In genomic region chr20:50513169-50514034, GRCh38 we compare ENCODE assay signal across 8 cellular contexts. TPM values are rescaled to one million over a fixed set of nuclear protein-coding genes. Genes with fewer than 3 reads are reported as not detected.
DNase-seq lines count a peak whose midpoint lies in the region; ATAC-seq, FAIRE-seq and TF ChIP-seq lines count a peak whose summit lies in the region.

No MANE protein-coding gene starts in this region.

- TF ChIP-seq CTCF in GM12878 (IDR thresholded peaks at IDR 0.05 in 2 of 3, conservative IDR thresholded peaks at IDR 0.05 in 1 of 3; ENCODE audit: control insufficient read depth in 2 of 3, extremely low read depth in 1 of 3, insufficient read depth in 1 of 3, low read depth in 3 of 3, low read length in 3 of 3) (no peak), vagina (IDR thresholded peaks at IDR 0.05) (no peak), ovary (IDR thresholded peaks at IDR 0.05) (no peak)

- no peaks in the 10 kb centered on the region for H3K36me3 ChIP-seq in GM12878 (ENCODE audit: control insufficient read depth in 2 of 2, insufficient read depth in 2 of 2, low read length in 1 of 2)
- no peaks in the 10 kb centered on the region for H3K36me3 ChIP-seq in vagina
- no peaks in the 10 kb centered on the region for H3K36me3 ChIP-seq in ovary

- H3K4me3 ChIP-seq in GM12878 (peak overlapping the region; percentile 100), vagina (peak overlapping the region in 1 of 2 donors; percentile 7), ovary (no peak overlapping the region)

- in situ Hi-C loops in GM12878 (cut with MboI) = loop anchor here (10.0 to 25.0 kb wide), 2 partner anchors 291 to 826 kb away; no protein-coding TSS in a partner anchor

- peaks cover 30% of the 10 kb centered on the region for H3K36me3 Mint-ChIP-seq in stimulated activated naive CD8-positive, alpha-beta T cell treated with anti-CD3 and anti-CD28 coated beads, Interleukin-15, Interleukin-2, amounts not matched to agents 100 ng/mL and 50 ng/mL, for 24 hours (ENCODE audit: low read depth)

- CTCF ChIA-PET in GM12878 (lab: Yijun Ruan, JAX) = interaction anchor here (1.0 to 10.7 kb wide), 24 partner anchors 8 to 75 kb away, joined by 3 to 116 read pairs (median 6); no protein-coding TSS in a partner anchor

- no peak for ATAC-seq in stimulated activated naive CD8-positive, alpha-beta T cell treated with anti-CD3 and anti-CD28 coated beads, Interleukin-15, Interleukin-2, amounts not matched to agents 100 U/mL and 50 U/mL, for 24 hours
- ATAC-seq in GM12878 (no peak), GM18498 (IDR thresholded peaks at IDR 0.05; ENCODE audit: unreplicated experiment) (no peak)

- peak overlapping the region; percentile 97 for H3K4me3 Mint-ChIP-seq in stimulated activated naive CD8-positive, alpha-beta T cell treated with anti-CD3 and anti-CD28 coated beads, Interleukin-15, Interleukin-2, amounts not matched to agents 100 ng/mL and 50 ng/mL, for 24 hours

- TF ChIP-seq POLR2A in GM12878 (IDR thresholded peaks at IDR 0.05; ENCODE audit: low read depth, low read length) (no peak), vagina (IDR thresholded peaks at IDR 0.05) (no peak), ovary (IDR thresholded peaks at IDR 0.05) (no peak)

- POLR2A ChIA-PET in GM12878 (lab: Charles Lee) = interaction anchor here (0.6 to 6.6 kb wide), 11 partner anchors 10 to 110 kb away, joined by 4 to 56 read pairs (median 21); no protein-coding TSS in a partner anchor

- BruUV-seq in GM12878 (replicated peaks; lab: Mats Ljungman, UMichigan) = no TSS peak

- TF ChIP-seq EP300 in GM12878 (IDR thresholded peaks at IDR 0.05; ENCODE audit: borderline replicate concordance in 1 of 2, control insufficient read depth in 1 of 2, low read depth in 2 of 2, low read length in 2 of 2) (no peak), ovary (IDR thresholded peaks at IDR 0.05) (no peak)

- peak overlapping the region; percentile 63 for H3K4me2 ChIP-seq in GM12878 (ENCODE audit: control insufficient read depth, insufficient read depth)

- peaks cover 82% of the 10 kb centered on the region for H3K79me2 ChIP-seq in GM12878 (ENCODE audit: control insufficient read depth, insufficient read depth, low read length)

- RAD21 ChIA-PET in GM12878 (lab: Charles Lee; ENCODE audit: unreplicated experiment) = interaction anchor here (0.7 to 12.9 kb wide), 18 partner anchors 9 to 442 kb away, joined by 3 to 167 read pairs (median 6); no protein-coding TSS in a partner anchor

- peak overlapping the region; percentile 97 for H3K27ac Mint-ChIP-seq in stimulated activated naive CD8-positive, alpha-beta T cell treated with anti-CD3 and anti-CD28 coated beads, Interleukin-15, Interleukin-2, amounts not matched to agents 100 ng/mL and 50 ng/mL, for 24 hours

- WGBS in GM12878 (ENCODE audit: insufficient coverage, insufficient replicate concordance, low lambda C conversion rate, missing lambda C conversion rate) = 3% methylated on average over 5 of the region's 5 CpGs
- WGBS in ovary, 3 donors = 43 to 51% (median 46%) methylated on average over 5 of the region's 5 CpGs

- intact Hi-C loops in GM12878 (cut with micrococcal nuclease; ENCODE audit: unreplicated experiment) = loop anchor here (2.0 kb wide), 1 partner anchor 35 kb away; no protein-coding TSS in a partner anchor
- intact Hi-C loops in vagina (cut with DNase I) = no loop called here
- intact Hi-C loops in ovary (cut with DNase I) = loop anchor here in 1 of 4 donors (10.0 kb wide), 1 partner anchor 61 kb away; no protein-coding TSS in a partner anchor

- SMC1A ChIA-PET in GM12878 (lab: Charles Lee; ENCODE audit: uncharacterized antibody, unreplicated experiment) = interaction anchor here (0.9 to 95.1 kb wide), 4 partner anchors 4 to 828 kb away, joined by 3 to 2799 read pairs (median 1402); partner anchors contain the start of gene PTPN1

- H3K4me1 Mint-ChIP-seq in stimulated activated naive CD8-positive, alpha-beta T cell treated with anti-CD3 and anti-CD28 coated beads, Interleukin-15, Interleukin-2, amounts not matched to agents 100 ng/mL and 50 ng/mL, for 24 hours (ENCODE audit: low read depth) = peaks cover 87% of the 10 kb centered on the region

- H3K27me3 ChIP-seq in GM12878 (replicated peaks in 1 of 2; ENCODE audit: control insufficient read depth in 2 of 2, insufficient read depth in 2 of 2, low read length in 1 of 2) = no peaks in the 10 kb centered on the region
- no peaks in the 10 kb centered on the region for H3K27me3 ChIP-seq in vagina
- H3K27me3 ChIP-seq in ovary = no peaks in the 10 kb centered on the region

- peak overlapping the region; percentile 83 for H3K9ac ChIP-seq in GM12878 (ENCODE audit: control insufficient read depth, insufficient read depth, low read length)

- H3K4me1 ChIP-seq in GM12878 (ENCODE audit: control insufficient read depth, insufficient read depth, low read length) (peaks cover 23% of the 10 kb centered on the region), vagina (peaks cover 82% of the 10 kb centered on the region), ovary (ENCODE audit: insufficient read depth) (peaks cover 12% of the 10 kb centered on the region)

- no peak overlapping the region for H2AFZ ChIP-seq in GM12878 (ENCODE audit: control insufficient read depth, low read depth, low read length)

- H3K9me3 ChIP-seq in GM12878 (replicated peaks; ENCODE audit: control insufficient read depth, insufficient read depth, low read length) (no peaks in the 10 kb centered on the region), vagina (no peaks in the 10 kb centered on the region), ovary (no peaks in the 10 kb centered on the region)

- no peaks in the 10 kb centered on the region for H3K27me3 Mint-ChIP-seq in stimulated activated naive CD8-positive, alpha-beta T cell treated with anti-CD3 and anti-CD28 coated beads, Interleukin-15, Interleukin-2, amounts not matched to agents 100 ng/mL and 50 ng/mL, for 24 hours

- FAIRE-seq in GM12878 (lab: Jason Lieb, UNC) = no peak

- H3K9me3 Mint-ChIP-seq in stimulated activated naive CD8-positive, alpha-beta T cell treated with anti-CD3 and anti-CD28 coated beads, Interleukin-15, Interleukin-2, amounts not matched to agents 100 ng/mL and 50 ng/mL, for 24 hours = no peaks in the 10 kb centered on the region

- H4K20me1 ChIP-seq in GM12878 (ENCODE audit: control insufficient read depth, insufficient read depth) = peaks cover 5% of the 10 kb centered on the region

- TF ChIP-seq RAD21 in GM12878 (IDR thresholded peaks at IDR 0.05; ENCODE audit: insufficient read depth, low read depth, low read length) = no peak

- H3K27ac ChIP-seq in GM12878 (ENCODE audit: control insufficient read depth, insufficient read depth) (peak overlapping the region; percentile 98), vagina (peak overlapping the region; percentile 89), ovary (no peak overlapping the region)

- no peak for DNase-seq in stimulated activated naive CD8-positive, alpha-beta T cell treated with anti-CD3 and anti-CD28 coated beads, Interleukin-15, Interleukin-2, amounts not matched to agents 100 U/mL and 50 U/mL, for 24 hours
- DNase-seq in GM12878 (ENCODE audit: low read depth, low spot score) (no peak), lung microvascular endothelial cell (ENCODE audit: low read depth in 2 of 2) (peak; percentile 46 to 88), vagina (ENCODE audit: extremely low spot score in 2 of 2) (no peak), ovary (no peak), NCI-H2171 treated with DMSO at 0.1 percent for 48 hours (lab: John Stamatoyannopoulos, UW) (no peak)

TF ChIP-seq in GM12878, 131 proteins besides CTCF, POLR2A, EP300 and RAD21 (continues in another document):
- no peak for TF ChIP-seq ZNF207 (IDR thresholded peaks at IDR 0.05; ENCODE audit: borderline replicate concordance)
- TF ChIP-seq GABPA (IDR thresholded peaks at IDR 0.05; ENCODE audit: low read depth) = 0 out of 2 replicates have a peak, but pooled peaks have one; percentile 24
- TF ChIP-seq CREB1 (IDR thresholded peaks at IDR 0.05; ENCODE audit: low read depth) = 0 out of 2 replicates have a peak, but pooled peaks have one; percentile 43
- TF ChIP-seq ZNF384 (IDR thresholded peaks at IDR 0.05; ENCODE audit: borderline replicate concordance, low read depth, low read length) = peak; percentile 85
- no peak for TF ChIP-seq YY1 (IDR thresholded peaks at IDR 0.05; ENCODE audit: low read depth, low read length)
- TF ChIP-seq FOXM1 (IDR thresholded peaks at IDR 0.05; ENCODE audit: low read depth, low read length) = no peak
- TF ChIP-seq SMAD1 (IDR thresholded peaks at IDR 0.05; ENCODE audit: low read depth, partially characterized antibody) = no peak
- no peak for TF ChIP-seq CREM (IDR thresholded peaks at IDR 0.05; ENCODE audit: low read depth)
- TF ChIP-seq SIN3A (IDR thresholded peaks at IDR 0.05; ENCODE audit: low read depth, low read length) = no peak
- TF ChIP-seq TCF7 (IDR thresholded peaks at IDR 0.05; ENCODE audit: borderline replicate concordance) = no peak
- TF ChIP-seq NFIC (IDR thresholded peaks at IDR 0.05; ENCODE audit: low read depth, low read length) = peak; percentile 26; the same call in 1 of the 2 replicates

RNA-seq across cellular contexts. Expression of gene PTPN1, which starts 3.2 kb away (rescaled TPM):
- total RNA-seq in GM12878 (2013; cell fraction: nucleolus; rRNA removed) = 69.6 and 70.9 TPM in 2 replicates
- total RNA-seq in GM12878 (2014; rRNA removed) = 61.1 and 66.4 TPM in 2 replicates
- 45.9 and 47.0 TPM in 2 replicates for total RNA-seq in GM12878 (2014; rRNA removed; fragmentation: Illumina TruSeq; extraction: Trizol)
- 72.8 and 74.7 TPM in 2 replicates for total RNA-seq in GM12878 (2021)
- 32.2 TPM for polyA plus RNA-seq in GM12878 (2011; ENCODE audit: low read depth)
- polyA plus RNA-seq in GM12878 (2011; rRNA removed) = 33.1 and 40.4 TPM in 2 replicates
- polyA plus RNA-seq in GM12878 (2011; cell fraction: cytosol; rRNA removed) = 37.7 and 41.0 TPM in 2 replicates
- polyA plus RNA-seq in GM12878 (2011; cell fraction: nucleus; rRNA removed) = 52.3 and 57.0 TPM in 2 replicates
- polyA plus RNA-seq in GM12878 (2012) = 49.6 and 58.1 TPM in 2 replicates
- 66.7 and 72.2 TPM in 2 replicates for polyA plus RNA-seq in GM12878 (2014; fragmentation: Illumina TruSeq; extraction: Trizol)
- 10 to 100 TPM; 15.9 to 20.2 TPM for polyA plus RNA-seq in GM12878 (2014; fragmentation: Nextera tagmentation; extraction: Ambion mirVana)
- polyA plus RNA-seq in GM12878 (2014; rRNA removed) = 57.6 and 57.8 TPM in 2 replicates
- 10 to 100 TPM; 37.7 to 40.8 TPM for polyA plus RNA-seq in GM12878 (2016; fragmentation: Nextera tagmentation; extraction: Ambion mirVana)
- polyA minus RNA-seq in GM12878 (2011; rRNA and poly(A)+ RNA removed) = 29.8 and 31.8 TPM in 2 replicates
- polyA minus RNA-seq in GM12878 (2011; cell fraction: cytosol; rRNA and poly(A)+ RNA removed) = 12.2 and 13.9 TPM in 2 replicates
- 10.9 and 16.2 TPM in 2 replicates for polyA minus RNA-seq in GM12878 (2011; cell fraction: nucleus; rRNA and poly(A)+ RNA removed)
- 21.6 and 25.6 TPM in 2 replicates for total RNA-seq in lung microvascular endothelial cell
- 25.3 TPM for total RNA-seq in vagina
- 10 to 100 TPM; 17.6 to 31.1 (median 26.6) TPM for total RNA-seq in ovary
- 10 to 100 TPM; 24.6 to 36.7 TPM for polyA plus RNA-seq in ovary

Comparison
In these comparisons a context has a peak if more than half of its experiments do, and no peak if none do; other contexts are left out.
1. DNase-seq: peak in lung microvascular endothelial cell (2 of 2); none in stimulated activated naive CD8-positive, alpha-beta T cell treated with anti-CD3 and anti-CD28 coated beads, Interleukin-15, Interleukin-2, amounts not matched to agents 100 U/mL and 50 U/mL, for 24 hours (single experiment), GM12878 (single experiment), vagina (0 of 2), ovary (0 of 5) and NCI-H2171 treated with DMSO at 0.1 percent for 48 hours (single experiment).
2. H3K27ac ChIP-seq: peak in GM12878 (single experiment) and vagina (single experiment); none in ovary (0 of 2).